Comparison of ENCODE assay signal across 15 cellular contexts in genomic region chr10:49298666-49298989, GRCh38. TPM values are rescaled to one million over a fixed set of nuclear protein-coding genes. Genes with fewer than 3 reads are reported as not detected.
DNase-seq lines count a peak whose midpoint lies in the region; ATAC-seq and TF ChIP-seq lines count a peak whose summit lies in the region.
"Had no signal": no experiment of that assay in that cellular context is flagged by ENCODE, and none has a peak within 500 bp of the region (broad histone marks: within the 10 kb centered on the region; RNA-seq: fewer than 3 reads in every experiment).

No MANE protein-coding gene starts in this region.

- no peaks in the 10 kb centered on the region for H3K79me2 ChIP-seq in OCI-LY7 (ENCODE audit: insufficient read depth, low read depth, low read length)

- 7 to 21% methylated on average over 11 of the region's 11 CpGs for WGBS in testis, 2 donors
- WGBS in esophagus squamous epithelium, 2 donors: 49 to 53% methylated on average over 11 of the region's 11 CpGs

- TF ChIP-seq CTCF in OCI-LY7 (conservative IDR thresholded peaks at IDR 0.05; ENCODE audit: low read length): no peak
- TF ChIP-seq CTCF in fibroblast of pulmonary artery (IDR thresholded peaks at IDR 0.05; ENCODE audit: low read length, missing control alignments): no peak
- no peak for TF ChIP-seq CTCF in mucosa of descending colon (IDR thresholded peaks at IDR 0.05)
- no peak for TF ChIP-seq CTCF in testis (IDR thresholded peaks at IDR 0.05)
- TF ChIP-seq CTCF in esophagus squamous epithelium (IDR thresholded peaks at IDR 0.05): no peak

- H3K4me1 ChIP-seq in OCI-LY7 (ENCODE audit: insufficient read depth, low read length, poor library complexity, severe bottlenecking): peaks cover 17% of the 10 kb centered on the region
- no peaks in the 10 kb centered on the region for H3K4me1 ChIP-seq in mucosa of descending colon (ENCODE audit: low read depth)
- peaks cover 4% of the 10 kb centered on the region for H3K4me1 ChIP-seq in testis
- H3K4me1 ChIP-seq in esophagus squamous epithelium: peaks cover 0 to 24% (median 6%) of the 10 kb centered on the region in 3 donors

- H3K36me3 ChIP-seq in OCI-LY7 (ENCODE audit: insufficient read depth, low read length) (no peaks in the 10 kb centered on the region), mucosa of descending colon (ENCODE audit: low read depth) (no peaks in the 10 kb centered on the region), testis (ENCODE audit: low read depth, missing control alignments) (no peaks in the 10 kb centered on the region), esophagus squamous epithelium (no peaks in the 10 kb centered on the region)

- no peaks in the 10 kb centered on the region for H3K9me2 ChIP-seq in OCI-LY7 (ENCODE audit: insufficient read depth, low read length)
- H3K9me2 ChIP-seq: SK-N-SH had no signal

- no peaks in the 10 kb centered on the region for H4K20me1 ChIP-seq in OCI-LY7 (ENCODE audit: insufficient read depth, low read length)

- H3K4me3 ChIP-seq in OCI-LY7 (ENCODE audit: low read depth, low read length, poor library complexity, severe bottlenecking) (no peak overlapping the region), fibroblast of pulmonary artery (replicated peaks; ENCODE audit: low read depth, low read length) (no peak overlapping the region), mucosa of descending colon (no peak overlapping the region), testis (no peak overlapping the region), esophagus squamous epithelium (peak overlapping the region in 1 of 4 donors; percentile 26)

- intact Hi-C loops in OCI-LY7 (cut with micrococcal nuclease; ENCODE audit: unreplicated experiment): no loop called here
- intact Hi-C loops in mucosa of descending colon (cut with DNase I, micrococcal nuclease): no loop called here
- intact Hi-C loops in testis (cut with DNase I; ENCODE audit: low total_unique reads): no loop called here
- intact Hi-C loops in esophagus squamous epithelium (cut with DNase I): no loop called here

- no peak for DNase-seq in OCI-LY7 (ENCODE audit: low spot score)
- peak; percentile 2 for DNase-seq in fibroblast of pulmonary artery (ENCODE audit: low read depth)
- DNase-seq in mucosa of descending colon: peak in 1 of 3 donors; percentile 23
- peak; percentile 48 for DNase-seq in testis
- DNase-seq in esophagus squamous epithelium (lab: John Stamatoyannopoulos, UW): no peak
- DNase-seq: COR-L47; dermis blood vessel endothelial cell; naive thymus-derived CD8-positive, alpha-beta T cell; NCI-H2029 treated with DMSO at 0.1 percent for 48 hours; SK-N-SH; stimulated activated CD4-positive, alpha-beta T cell treated with anti-CD3 and anti-CD28 coated beads, Interleukin-12 subunit alpha, Interleukin-12 subunit beta, amount 100 ng/mL, for 4 hours had no signal

- H3K27me3 ChIP-seq in testis: no peaks in the 10 kb centered on the region
- no peaks in the 10 kb centered on the region for H3K27me3 ChIP-seq in esophagus squamous epithelium

- H3K9me3 ChIP-seq in OCI-LY7 (ENCODE audit: low read length) (no peaks in the 10 kb centered on the region), mucosa of descending colon (no peaks in the 10 kb centered on the region), testis (no peaks in the 10 kb centered on the region), esophagus squamous epithelium (no peaks in the 10 kb centered on the region)
- H3K9me3 ChIP-seq: SK-N-SH had no signal

- CTCF ChIA-PET in OCI-LY7 (lab: Charles Lee; ENCODE audit: unreplicated experiment): no interaction called here

- H3K4me2 ChIP-seq in OCI-LY7 (ENCODE audit: low read length): peak overlapping the region; percentile 57; the same call in 1 of the 2 replicates
- H3K4me2 ChIP-seq: SK-N-SH had no signal

- H3K27ac ChIP-seq in OCI-LY7 (ENCODE audit: low read depth, low read length, poor library complexity, severe bottlenecking): no peak overlapping the region
- peak overlapping the region; percentile 19 to 61 for H3K27ac ChIP-seq in testis
- peak overlapping the region in 2 of 4 donors; percentile 38 to 54 for H3K27ac ChIP-seq in esophagus squamous epithelium

- BruUV-seq in OCI-LY7 (replicated peaks; lab: Mats Ljungman, UMichigan): no TSS peak

- peak; percentile 16 for ATAC-seq in mucosa of descending colon
- ATAC-seq in HG02798 (IDR thresholded peaks at IDR 0.05; ENCODE audit: poor library complexity, unreplicated experiment): no peak
- ATAC-seq in HG03139 (IDR thresholded peaks at IDR 0.05; ENCODE audit: unreplicated experiment): no peak
- no peak for ATAC-seq in GM18868 (IDR thresholded peaks at IDR 0.05; ENCODE audit: unreplicated experiment)
- ATAC-seq: naive thymus-derived CD8-positive, alpha-beta T cell had no signal

- TF ChIP-seq POLR2A in testis (IDR thresholded peaks at IDR 0.05) (no peak), esophagus squamous epithelium (IDR thresholded peaks at IDR 0.05) (no peak)

- POLR2A ChIA-PET in OCI-LY7 (lab: Charles Lee): no interaction called here

- H2AFZ ChIP-seq in OCI-LY7 (ENCODE audit: low read length): peak overlapping the region; percentile 84; the same call in 1 of the 2 replicates

RNA-seq across cellular contexts. Expression of gene C10orf71, which starts 0.3 kb away (rescaled TPM):
- total RNA-seq in OCI-LY7 (2014; rRNA removed; shearing (Covaris generic)): 0.03 and 0.06 TPM in 2 replicates
- 0.08 and 0.24 TPM in 2 replicates for total RNA-seq in OCI-LY7 (2022)
- total RNA-seq in mucosa of descending colon: under 1 TPM in 1 of 3 donors, not detected in 2; 0.05 TPM
- under 1 TPM; 0.08 to 0.12 TPM for total RNA-seq in testis
- 0.79 TPM for polyA plus RNA-seq in testis (ENCODE audit: insufficient read depth, low read depth, low replicate concordance)
- under 1 TPM in 1 of 4 donors, not detected in 3; under 0.01 TPM for total RNA-seq in esophagus squamous epithelium
- total RNA-seq: dermis blood vessel endothelial cell; naive thymus-derived CD8-positive, alpha-beta T cell had no signal
- polyA plus RNA-seq: keratinocyte; naive thymus-derived CD8-positive, alpha-beta T cell; SK-N-SH had no signal

Comparison
In these comparisons a context has a peak if more than half of its experiments do, and no peak if none do; other contexts are left out.
1. DNase-seq: peak in fibroblast of pulmonary artery (single experiment) and testis (single experiment); none in OCI-LY7 (single experiment) and esophagus squamous epithelium (single experiment).